ENCODE assay signal across 16 cellular contexts in the genomic region with DNA sequence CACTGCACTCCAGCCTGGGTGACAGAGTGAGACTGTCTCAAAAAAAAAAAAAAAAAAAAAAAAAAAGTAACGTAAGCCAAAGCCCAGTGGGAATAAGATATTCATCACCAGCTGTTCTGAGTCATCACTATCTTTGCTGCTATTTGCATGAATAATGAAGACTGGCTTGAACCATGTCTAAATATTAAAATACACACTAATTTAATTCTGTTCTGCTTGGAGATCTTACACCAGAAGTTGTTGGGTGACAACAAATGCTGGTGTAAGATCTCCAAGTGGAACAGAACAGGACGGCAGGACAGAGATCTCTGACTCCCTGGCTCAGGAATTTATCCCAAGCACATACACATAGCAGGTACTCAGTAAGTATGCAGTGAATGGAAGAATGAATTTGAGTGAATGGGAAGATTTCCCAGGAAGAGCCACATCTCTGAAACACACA. TPM values are rescaled to one million over a fixed set of nuclear protein-coding genes. Genes with fewer than 3 reads are reported as not detected.
DNase-seq lines count a peak whose midpoint lies in the region; ATAC-seq and TF ChIP-seq lines count a peak whose summit lies in the region.
"Had no signal": no experiment of that assay in that cellular context is flagged by ENCODE, and none has a peak within 500 bp of the region (broad histone marks: within the 10 kb centered on the region; RNA-seq: fewer than 3 reads in every experiment).

No MANE protein-coding gene starts in this region.

- no peak overlapping the region for H3K56ac ChIP-seq in H9 (ENCODE audit: insufficient read length, low read depth, low read length)

- no CpG with 5 or more reads among the region's 2 CpGs for WGBS in neuronal stem cell (ENCODE audit: extremely low coverage in 2 of 2, insufficient read length in 2 of 2, insufficient replicate concordance in 1 of 2), 2 donors
- no CpG with 5 or more reads among the region's 2 CpGs for WGBS in H9 (ENCODE audit: extremely low coverage, insufficient read length, low lambda C conversion rate)

- no peak overlapping the region for H3T11ph ChIP-seq in H9 (ENCODE audit: low read length)

- H3K27ac Mint-ChIP-seq in stimulated activated naive B cell treated with anti-CD40 and anti-IgM and Interleukin-4, amounts not matched to agents 10 μg/mL and 1 μg/mL and 100 μg/mL, for 72 hours: no peak overlapping the region
- no peak overlapping the region for H3K27ac Mint-ChIP-seq in H9
- H3K27ac Mint-ChIP-seq: GM23338 had no signal

- H3K9me3 ChIP-seq in Panc1 (ENCODE audit: control insufficient read depth, insufficient read depth, low read depth, low read length) (no peaks in the 10 kb centered on the region; the same call in 1 of the 2 replicates), neuronal stem cell (replicated peaks in 1 of 2; ENCODE audit: control insufficient read depth in 2 of 2, insufficient read depth in 1 of 2, low read depth in 1 of 2, low read length in 2 of 2) (no peaks in the 10 kb centered on the region), H9 (ENCODE audit: control insufficient read depth, low read depth, low read length) (no peaks in the 10 kb centered on the region)
- H3K9me3 ChIP-seq: body of pancreas, upper lobe of right lung had no signal

- no peaks in the 10 kb centered on the region for H3K36me3 ChIP-seq in Panc1 (ENCODE audit: control insufficient read depth, insufficient read depth, low read length)
- H3K36me3 ChIP-seq in neuronal stem cell (replicated peaks in 1 of 2; ENCODE audit: control insufficient read depth in 2 of 2, insufficient read depth in 2 of 2, low read length in 2 of 2): no peaks in the 10 kb centered on the region
- H3K36me3 ChIP-seq: upper lobe of right lung had no signal

- H2AFZ ChIP-seq in neuronal stem cell (ENCODE audit: low read length) (no peak overlapping the region), H9 (ENCODE audit: low read length) (no peak overlapping the region)
- H2AFZ ChIP-seq: GM23338 had no signal

- no peaks in the 10 kb centered on the region for H3K4me1 ChIP-seq in Panc1 (ENCODE audit: control insufficient read depth, insufficient read depth, low read length)
- peaks cover 0 to 2% of the 10 kb centered on the region in 2 donors for H3K4me1 ChIP-seq in neuronal stem cell (ENCODE audit: control insufficient read depth in 2 of 2, insufficient read depth in 1 of 2, low read depth in 1 of 2, low read length in 2 of 2)
- no peaks in the 10 kb centered on the region for H3K4me1 ChIP-seq in H9 (ENCODE audit: insufficient read depth, low read length)
- H3K4me1 ChIP-seq: body of pancreas, upper lobe of right lung had no signal

- H3K36me3 Mint-ChIP-seq in stimulated activated naive B cell treated with anti-CD40 and anti-IgM and Interleukin-4, amounts not matched to agents 10 μg/mL and 1 μg/mL and 100 μg/mL, for 72 hours: no peaks in the 10 kb centered on the region
- H3K36me3 Mint-ChIP-seq in H9 (ENCODE audit: insufficient read depth in 1 of 3, low read depth in 3 of 3): no peaks in the 10 kb centered on the region

- CTCF ChIA-PET in Panc1 (lab: Charles Lee): no interaction called here

- POLR2A ChIA-PET in Panc1 (lab: Charles Lee): no interaction called here

- no peak overlapping the region for H2BK5ac ChIP-seq in neuronal stem cell (ENCODE audit: low read length)
- H2BK5ac ChIP-seq in H9 (ENCODE audit: insufficient read length, low read length): no peak overlapping the region

- H3K4ac ChIP-seq in neuronal stem cell (ENCODE audit: low read length) (no peak overlapping the region), H9 (ENCODE audit: low read depth, low read length) (no peak overlapping the region)

- no peak overlapping the region for H3K4me3 Mint-ChIP-seq in stimulated activated naive B cell treated with anti-CD40 and anti-IgM and Interleukin-4, amounts not matched to agents 10 μg/mL and 1 μg/mL and 100 μg/mL, for 72 hours
- H3K4me3 Mint-ChIP-seq in H9: no peak overlapping the region
- H3K4me3 Mint-ChIP-seq: GM23338 had no signal

- H3K4me3 ChIP-seq in Panc1 (ENCODE audit: low read depth in 2 of 2, low read length in 2 of 2) (no peak overlapping the region), neuronal stem cell (ENCODE audit: low read length in 2 of 2) (no peak overlapping the region)
- H3K4me3 ChIP-seq: body of pancreas, GM23338, upper lobe of right lung had no signal

- H2BK12ac ChIP-seq in neuronal stem cell (ENCODE audit: low read length) (no peak overlapping the region), H9 (ENCODE audit: insufficient read length, low read depth, low read length) (no peak overlapping the region)

- no peak overlapping the region for H2BK120ac ChIP-seq in neuronal stem cell (ENCODE audit: low read depth, low read length)
- no peak overlapping the region for H2BK120ac ChIP-seq in H9 (ENCODE audit: low read depth, low read length, poor library complexity, severe bottlenecking)

- H3K23me2 ChIP-seq in H9 (ENCODE audit: insufficient read length, low read depth, low read length, poor library complexity, severe bottlenecking): no peaks in the 10 kb centered on the region

- ATAC-seq in Panc1 (peak; percentile 29; the same call in 1 of the 2 replicates), esophagus mucosa (peak; percentile 22), HG02973 (IDR thresholded peaks at IDR 0.05; ENCODE audit: unreplicated experiment) (no peak)
- peak; percentile 39 to 68 for ATAC-seq in stimulated activated naive B cell treated with anti-CD40 and anti-IgM and Interleukin-4, amounts not matched to agents 10 μg/mL and 1 μg/mL and 100 μg/mL, for 72 hours (replicated peaks)
- ATAC-seq: body of pancreas, GM23338, left lobe of liver, upper lobe of right lung had no signal

- H4K5ac ChIP-seq in H9 (ENCODE audit: insufficient read length, low read depth, low read length): no peak overlapping the region

- H4K91ac ChIP-seq in neuronal stem cell (ENCODE audit: low read depth, low read length, poor library complexity) (no peak overlapping the region), H9 (ENCODE audit: insufficient read length, low read depth, low read length) (no peak overlapping the region)

- H2BK15ac ChIP-seq in neuronal stem cell (ENCODE audit: low read length) (no peak overlapping the region), H9 (ENCODE audit: low read depth, low read length) (no peak overlapping the region)

- H3K27me3 ChIP-seq in Panc1 (ENCODE audit: control insufficient read depth, insufficient read depth, low read length) (no peaks in the 10 kb centered on the region), neuronal stem cell (ENCODE audit: control insufficient read depth in 3 of 3, insufficient read depth in 3 of 3, low read depth in 1 of 3, low read length in 3 of 3) (peaks cover 0 to 5% (median 2%) of the 10 kb centered on the region in 3 experiments), H9 (ENCODE audit: insufficient read depth, low read length) (no peaks in the 10 kb centered on the region)
- H3K27me3 ChIP-seq: body of pancreas had no signal

- DNase-seq in DMS 273 (lab: John Stamatoyannopoulos, UW; ENCODE audit: unreplicated experiment): peak; percentile 58
- DNase-seq in DMS 273 treated with DMSO at 0.1 percent for 48 hours (lab: John Stamatoyannopoulos, UW): no peak
- DNase-seq in Panc1 (ENCODE audit: low read depth, low spot score): no peak
- no peak for DNase-seq in stimulated activated naive B cell treated with anti-CD40 and anti-IgM and Interleukin-4, amounts not matched to agents 10 μg/mL and 1 μg/mL and 100 μg/mL, for 72 hours
- DNase-seq in neuronal stem cell (ENCODE audit: low spot score): no peak
- no peak for DNase-seq in H9
- DNase-seq: activated CD8-positive, alpha-beta memory T cell treated with anti-CD3 and anti-CD28 coated beads, Interleukin-2, amount 50 U/mL, for 4 hours; body of pancreas; GF-D8; NCI-H1417; upper lobe of right lung had no signal

- H3K9ac ChIP-seq in neuronal stem cell (ENCODE audit: low read depth, low read length, poor library complexity) (no peak overlapping the region), H9 (ENCODE audit: extremely low read depth, insufficient read length, low read length) (no peak overlapping the region)

- TF ChIP-seq CTCF in Panc1 (IDR thresholded peaks at IDR 0.05) (no peak), H9 (conservative IDR thresholded peaks at IDR 0.05) (no peak)

- no peak overlapping the region for H2AK5ac ChIP-seq in neuronal stem cell (ENCODE audit: low read depth, low read length)
- H2AK5ac ChIP-seq in H9 (ENCODE audit: insufficient read length, low read length): no peak overlapping the region

- H3K14ac ChIP-seq in neuronal stem cell (ENCODE audit: low read length) (no peak overlapping the region), H9 (ENCODE audit: insufficient read depth, low read length) (no peak overlapping the region)

- no peak overlapping the region for H3K23ac ChIP-seq in neuronal stem cell (ENCODE audit: low read depth, low read length, poor library complexity)
- no peak overlapping the region for H3K23ac ChIP-seq in H9 (ENCODE audit: insufficient read length, low read depth, low read length)

- H3K18ac ChIP-seq in neuronal stem cell (ENCODE audit: low read length) (no peak overlapping the region), H9 (ENCODE audit: insufficient read length, low read depth, low read length) (no peak overlapping the region)

- H3K79me1 ChIP-seq in neuronal stem cell (ENCODE audit: low read depth, low read length): no peaks in the 10 kb centered on the region
- no peaks in the 10 kb centered on the region for H3K79me1 ChIP-seq in H9 (ENCODE audit: insufficient read depth, low read depth, low read length, poor library complexity, severe bottlenecking)

- H4K8ac ChIP-seq in neuronal stem cell (ENCODE audit: low read depth, low read length): no peak overlapping the region
- no peak overlapping the region for H4K8ac ChIP-seq in H9 (replicated peaks; ENCODE audit: insufficient read length, low read depth, low read length)

- intact Hi-C loops in Panc1 (cut with micrococcal nuclease; ENCODE audit: unreplicated experiment): no loop called here

- H3K4me1 Mint-ChIP-seq in stimulated activated naive B cell treated with anti-CD40 and anti-IgM and Interleukin-4, amounts not matched to agents 10 μg/mL and 1 μg/mL and 100 μg/mL, for 72 hours: no peaks in the 10 kb centered on the region
- no peaks in the 10 kb centered on the region for H3K4me1 Mint-ChIP-seq in H9

- no peaks in the 10 kb centered on the region for H4K20me1 ChIP-seq in H9 (ENCODE audit: control insufficient read depth, insufficient read depth, insufficient read length)

- in situ Hi-C loops in Panc1 (cut with HindIII; ENCODE audit: low pct_unique_long_range_greater_than_20kb, low sequenced_read_pairs): no loop called here

- BruUV-seq in Panc1 (replicated peaks; lab: Mats Ljungman, UMichigan): no TSS peak

- no peaks in the 10 kb centered on the region for H3K9me3 Mint-ChIP-seq in stimulated activated naive B cell treated with anti-CD40 and anti-IgM and Interleukin-4, amounts not matched to agents 10 μg/mL and 1 μg/mL and 100 μg/mL, for 72 hours
- H3K9me3 Mint-ChIP-seq in H9: no peaks in the 10 kb centered on the region
- H3K9me3 Mint-ChIP-seq: GM23338 had no signal

- H3K79me2 ChIP-seq in H9 (ENCODE audit: insufficient read depth, low read length): no peaks in the 10 kb centered on the region

- H3K27ac ChIP-seq in Panc1 (ENCODE audit: low read length) (no peak overlapping the region), neuronal stem cell (replicated peaks; ENCODE audit: low read length) (no peak overlapping the region), H9 (ENCODE audit: insufficient read length, low read depth, low read length) (no peak overlapping the region)
- H3K27ac ChIP-seq: 22Rv1, body of pancreas, upper lobe of right lung had no signal

- no peak overlapping the region for H2BK20ac ChIP-seq in H9 (ENCODE audit: low read depth, low read length, poor library complexity, severe bottlenecking)

- H3K4me2 ChIP-seq in neuronal stem cell (ENCODE audit: insufficient read depth, low read length, poor library complexity, severe bottlenecking) (no peak overlapping the region), H9 (ENCODE audit: insufficient read depth, insufficient read length, low read length) (no peak overlapping the region)
- H3K4me2 ChIP-seq: GM23338 had no signal

- H3K27me3 Mint-ChIP-seq in stimulated activated naive B cell treated with anti-CD40 and anti-IgM and Interleukin-4, amounts not matched to agents 10 μg/mL and 1 μg/mL and 100 μg/mL, for 72 hours: peaks cover 5 to 13% of the 10 kb centered on the region in 2 donors
- no peaks in the 10 kb centered on the region; the same call in 1 of the 2 replicates for H3K27me3 Mint-ChIP-seq in H9 (ENCODE audit: low read depth)

RNA-seq across cellular contexts. Expression of a gene that starts 19.6 kb away (rescaled TPM):
- total RNA-seq in Panc1 (2021; ENCODE audit: unreplicated experiment): 0.18 TPM
- 1.1 TPM for polyA plus RNA-seq in Panc1 (2012; ENCODE audit: insufficient read length)
- total RNA-seq in esophagus mucosa: 0.12 TPM
- 0.03 TPM for polyA plus RNA-seq in neuronal stem cell (2013, experiment 1 of 2)
- polyA plus RNA-seq in neuronal stem cell (2013, experiment 2 of 2): 0.04 TPM
- total RNA-seq in H9 (2021): 0.13 and 0.33 TPM in 2 replicates
- total RNA-seq: body of pancreas, left lobe of liver had no signal
